Comparison of ENCODE assay signal across 1 cellular context in the genomic region with DNA sequence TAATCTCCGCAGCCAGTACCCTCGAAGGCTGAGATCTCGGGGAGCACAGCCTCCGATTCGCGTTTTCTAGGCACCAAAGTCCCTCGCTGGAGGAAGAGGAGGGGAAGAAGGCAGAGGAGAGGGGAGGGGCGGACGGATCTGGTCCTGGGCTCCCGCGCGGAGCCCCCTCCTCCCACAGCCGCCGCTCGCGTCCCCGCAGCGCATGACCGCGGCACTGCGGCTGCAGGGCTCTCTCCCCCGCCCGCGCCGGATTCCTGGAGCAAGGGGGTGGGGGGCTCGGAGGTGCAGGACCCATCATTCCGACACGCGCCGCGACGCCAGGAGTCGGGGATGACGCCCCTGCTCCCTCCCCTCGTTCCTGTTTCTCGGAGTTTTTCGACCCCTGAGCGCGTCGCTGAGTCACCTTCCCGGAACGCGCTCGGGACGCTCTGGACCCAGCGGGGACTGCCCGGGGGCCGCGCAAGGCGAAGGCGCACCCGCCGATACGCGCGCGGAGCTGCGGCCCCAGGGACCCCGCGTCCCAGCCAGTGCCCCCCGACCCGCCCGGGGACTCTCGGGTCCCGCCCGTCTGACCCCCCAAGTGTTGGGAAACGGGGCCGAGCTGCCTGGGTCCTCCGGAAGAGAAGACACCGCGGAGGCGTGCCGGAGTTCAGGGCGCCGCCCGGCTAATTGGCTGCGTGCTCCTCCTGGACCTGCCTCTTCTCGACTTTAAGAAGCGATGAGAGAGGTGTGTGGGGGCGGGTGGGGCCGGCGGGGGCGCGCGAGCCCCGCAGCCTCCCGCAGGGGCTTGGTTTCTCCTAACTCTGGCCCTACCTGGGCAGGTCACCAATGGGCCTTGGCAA.
TF ChIP-seq lines count a peak whose summit lies in the region.

No MANE protein-coding gene starts in this region.

TF ChIP-seq in HepG2, 621 proteins besides CTCF, POLR2A, EP300 and RAD21 (continued from another document and continues in another):
- TF ChIP-seq SETDB1 (CRISPR knock-in tag; IDR thresholded peaks at IDR 0.05; ENCODE audit: borderline replicate concordance) (no peak), HNRNPUL1 (IDR thresholded peaks at IDR 0.05; ENCODE audit: low read depth, low read length) (peak; percentile 36; the same call in 1 of the 2 replicates), ZNF101 (CRISPR knock-in tag; IDR thresholded peaks at IDR 0.05; ENCODE audit: borderline replicate concordance, low read depth) (0 out of 2 replicates have a peak, but pooled peaks have one; percentile 11), NR2F1 (CRISPR knock-in tag; IDR thresholded peaks at IDR 0.05) (no peak), ZNF772 (CRISPR knock-in tag; IDR thresholded peaks at IDR 0.05) (peak; percentile 16; the same call in 1 of the 2 replicates), LCORL (IDR thresholded peaks at IDR 0.05) (no peak), LCORL (CRISPR knock-in tag; IDR thresholded peaks at IDR 0.05) (peak; percentile 75; the same call in 1 of the 2 replicates), MIER3 (CRISPR knock-in tag; IDR thresholded peaks at IDR 0.05; ENCODE audit: borderline replicate concordance) (no peak; the same call in none of the 2 replicates), SALL1 (CRISPR knock-in tag; IDR thresholded peaks at IDR 0.05) (peak; percentile 78), POLR2AphosphoS5 (IDR thresholded peaks at IDR 0.05; ENCODE audit: low read depth, low read length) (peak; percentile 71), SUZ12 (IDR thresholded peaks at IDR 0.05; ENCODE audit: low read depth, low read length) (no peak), ZNF564 (CRISPR knock-in tag; IDR thresholded peaks at IDR 0.05) (peak; percentile 66; the same call in 1 of the 2 replicates), FOXP1 (IDR thresholded peaks at IDR 0.05) (no peak), FOXP1 (CRISPR knock-in tag; IDR thresholded peaks at IDR 0.05) (no peak), ATF2 (CRISPR knock-in tag; IDR thresholded peaks at IDR 0.05) (0 out of 2 replicates have a peak, but pooled peaks have one; percentile 19), ZNF883 (CRISPR knock-in tag; IDR thresholded peaks at IDR 0.05; ENCODE audit: not compliant biosample characterization) (peak; percentile 47), HNF4G (IDR thresholded peaks at IDR 0.05; ENCODE audit: borderline replicate concordance, low read depth, low read length) (no peak), HNF4G (CRISPR knock-in tag; IDR thresholded peaks at IDR 0.05; ENCODE audit: borderline replicate concordance, low read depth) (peak; percentile 2; the same call in 1 of the 2 replicates), GTF2F1 (IDR thresholded peaks at IDR 0.05; ENCODE audit: low read length) (no peak), CCDC6 (CRISPR knock-in tag; IDR thresholded peaks at IDR 0.05) (peak; percentile 95; the same call in 1 of the 2 replicates), ZNF235 (CRISPR knock-in tag; IDR thresholded peaks at IDR 0.05; ENCODE audit: borderline replicate concordance) (peak; percentile 34; the same call in 1 of the 2 replicates), HOXA3 (CRISPR knock-in tag; IDR thresholded peaks at IDR 0.05) (peak; percentile 74), ZNF354B (CRISPR knock-in tag; IDR thresholded peaks at IDR 0.05) (no peak), TAF1 (CRISPR knock-in tag; IDR thresholded peaks at IDR 0.05) (peak; percentile 69; the same call in 1 of the 2 replicates), GATAD1 (CRISPR knock-in tag; IDR thresholded peaks at IDR 0.05) (peak; percentile 26; the same call in 1 of the 2 replicates), ZKSCAN8 (CRISPR knock-in tag; IDR thresholded peaks at IDR 0.05; ENCODE audit: borderline replicate concordance) (peak; percentile 67; the same call in 1 of the 2 replicates), KMT2A (CRISPR knock-in tag; IDR thresholded peaks at IDR 0.05) (0 out of 2 replicates have a peak, but pooled peaks have one; percentile 56), ATF4 (CRISPR knock-in tag; IDR thresholded peaks at IDR 0.05) (peak in 1 of 2 experiments; percentile 61; a peak in 2 of 4 replicates), ZNF691 (CRISPR knock-in tag; IDR thresholded peaks at IDR 0.05; ENCODE audit: borderline replicate concordance, low read depth) (peak; percentile 86; the same call in 1 of the 2 replicates), AHR (CRISPR knock-in tag; IDR thresholded peaks at IDR 0.05) (peak; percentile 81; the same call in 1 of the 2 replicates), HOMEZ (CRISPR knock-in tag; IDR thresholded peaks at IDR 0.05; ENCODE audit: low read depth) (peak; percentile 10; the same call in 1 of the 2 replicates), SATB2 (CRISPR knock-in tag; IDR thresholded peaks at IDR 0.05) (0 out of 2 replicates have a peak, but pooled peaks have one; percentile 17), YY1 (IDR thresholded peaks at IDR 0.05; ENCODE audit: insufficient read depth, insufficient replicate concordance, low read depth, low read length) (peak; percentile 69), MZF1 (CRISPR knock-in tag; IDR thresholded peaks at IDR 0.05; ENCODE audit: borderline replicate concordance) (no peak)
- TF ChIP-seq, protein P1, sequence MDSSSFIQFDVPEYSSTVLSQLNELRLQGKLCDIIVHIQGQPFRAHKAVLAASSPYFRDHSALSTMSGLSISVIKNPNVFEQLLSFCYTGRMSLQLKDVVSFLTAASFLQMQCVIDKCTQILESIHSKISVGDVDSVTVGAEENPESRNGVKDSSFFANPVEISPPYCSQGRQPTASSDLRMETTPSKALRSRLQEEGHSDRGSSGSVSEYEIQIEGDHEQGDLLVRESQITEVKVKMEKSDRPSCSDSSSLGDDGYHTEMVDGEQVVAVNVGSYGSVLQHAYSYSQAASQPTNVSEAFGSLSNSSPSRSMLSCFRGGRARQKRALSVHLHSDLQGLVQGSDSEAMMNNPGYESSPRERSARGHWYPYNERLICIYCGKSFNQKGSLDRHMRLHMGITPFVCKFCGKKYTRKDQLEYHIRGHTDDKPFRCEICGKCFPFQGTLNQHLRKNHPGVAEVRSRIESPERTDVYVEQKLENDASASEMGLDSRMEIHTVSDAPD (CRISPR knock-in tag; IDR thresholded peaks at IDR 0.05): no peak
- TF ChIP-seq, protein P2, sequence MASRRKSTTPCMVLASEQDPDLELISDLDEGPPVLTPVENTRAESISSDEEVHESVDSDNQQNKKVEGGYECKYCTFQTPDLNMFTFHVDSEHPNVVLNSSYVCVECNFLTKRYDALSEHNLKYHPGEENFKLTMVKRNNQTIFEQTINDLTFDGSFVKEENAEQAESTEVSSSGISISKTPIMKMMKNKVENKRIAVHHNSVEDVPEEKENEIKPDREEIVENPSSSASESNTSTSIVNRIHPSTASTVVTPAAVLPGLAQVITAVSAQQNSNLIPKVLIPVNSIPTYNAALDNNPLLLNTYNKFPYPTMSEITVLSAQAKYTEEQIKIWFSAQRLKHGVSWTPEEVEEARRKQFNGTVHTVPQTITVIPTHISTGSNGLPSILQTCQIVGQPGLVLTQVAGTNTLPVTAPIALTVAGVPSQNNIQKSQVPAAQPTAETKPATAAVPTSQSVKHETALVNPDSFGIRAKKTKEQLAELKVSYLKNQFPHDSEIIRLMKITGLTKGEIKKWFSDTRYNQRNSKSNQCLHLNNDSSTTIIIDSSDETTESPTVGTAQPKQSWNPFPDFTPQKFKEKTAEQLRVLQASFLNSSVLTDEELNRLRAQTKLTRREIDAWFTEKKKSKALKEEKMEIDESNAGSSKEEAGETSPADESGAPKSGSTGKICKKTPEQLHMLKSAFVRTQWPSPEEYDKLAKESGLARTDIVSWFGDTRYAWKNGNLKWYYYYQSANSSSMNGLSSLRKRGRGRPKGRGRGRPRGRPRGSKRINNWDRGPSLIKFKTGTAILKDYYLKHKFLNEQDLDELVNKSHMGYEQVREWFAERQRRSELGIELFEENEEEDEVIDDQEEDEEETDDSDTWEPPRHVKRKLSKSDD (CRISPR knock-in tag; IDR thresholded peaks at IDR 0.05; ENCODE audit: low read depth): no peak; the same call in 1 of the 2 replicates
- TF ChIP-seq, protein P3, sequence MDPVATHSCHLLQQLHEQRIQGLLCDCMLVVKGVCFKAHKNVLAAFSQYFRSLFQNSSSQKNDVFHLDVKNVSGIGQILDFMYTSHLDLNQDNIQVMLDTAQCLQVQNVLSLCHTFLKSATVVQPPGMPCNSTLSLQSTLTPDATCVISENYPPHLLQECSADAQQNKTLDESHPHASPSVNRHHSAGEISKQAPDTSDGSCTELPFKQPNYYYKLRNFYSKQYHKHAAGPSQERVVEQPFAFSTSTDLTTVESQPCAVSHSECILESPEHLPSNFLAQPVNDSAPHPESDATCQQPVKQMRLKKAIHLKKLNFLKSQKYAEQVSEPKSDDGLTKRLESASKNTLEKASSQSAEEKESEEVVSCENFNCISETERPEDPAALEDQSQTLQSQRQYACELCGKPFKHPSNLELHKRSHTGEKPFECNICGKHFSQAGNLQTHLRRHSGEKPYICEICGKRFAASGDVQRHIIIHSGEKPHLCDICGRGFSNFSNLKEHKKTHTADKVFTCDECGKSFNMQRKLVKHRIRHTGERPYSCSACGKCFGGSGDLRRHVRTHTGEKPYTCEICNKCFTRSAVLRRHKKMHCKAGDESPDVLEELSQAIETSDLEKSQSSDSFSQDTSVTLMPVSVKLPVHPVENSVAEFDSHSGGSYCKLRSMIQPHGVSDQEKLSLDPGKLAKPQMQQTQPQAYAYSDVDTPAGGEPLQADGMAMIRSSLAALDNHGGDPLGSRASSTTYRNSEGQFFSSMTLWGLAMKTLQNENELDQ (CRISPR knock-in tag; IDR thresholded peaks at IDR 0.05; ENCODE audit: borderline replicate concordance): no peak
- TF ChIP-seq, protein P4, sequence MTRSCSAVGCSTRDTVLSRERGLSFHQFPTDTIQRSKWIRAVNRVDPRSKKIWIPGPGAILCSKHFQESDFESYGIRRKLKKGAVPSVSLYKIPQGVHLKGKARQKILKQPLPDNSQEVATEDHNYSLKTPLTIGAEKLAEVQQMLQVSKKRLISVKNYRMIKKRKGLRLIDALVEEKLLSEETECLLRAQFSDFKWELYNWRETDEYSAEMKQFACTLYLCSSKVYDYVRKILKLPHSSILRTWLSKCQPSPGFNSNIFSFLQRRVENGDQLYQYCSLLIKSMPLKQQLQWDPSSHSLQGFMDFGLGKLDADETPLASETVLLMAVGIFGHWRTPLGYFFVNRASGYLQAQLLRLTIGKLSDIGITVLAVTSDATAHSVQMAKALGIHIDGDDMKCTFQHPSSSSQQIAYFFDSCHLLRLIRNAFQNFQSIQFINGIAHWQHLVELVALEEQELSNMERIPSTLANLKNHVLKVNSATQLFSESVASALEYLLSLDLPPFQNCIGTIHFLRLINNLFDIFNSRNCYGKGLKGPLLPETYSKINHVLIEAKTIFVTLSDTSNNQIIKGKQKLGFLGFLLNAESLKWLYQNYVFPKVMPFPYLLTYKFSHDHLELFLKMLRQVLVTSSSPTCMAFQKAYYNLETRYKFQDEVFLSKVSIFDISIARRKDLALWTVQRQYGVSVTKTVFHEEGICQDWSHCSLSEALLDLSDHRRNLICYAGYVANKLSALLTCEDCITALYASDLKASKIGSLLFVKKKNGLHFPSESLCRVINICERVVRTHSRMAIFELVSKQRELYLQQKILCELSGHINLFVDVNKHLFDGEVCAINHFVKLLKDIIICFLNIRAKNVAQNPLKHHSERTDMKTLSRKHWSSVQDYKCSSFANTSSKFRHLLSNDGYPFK (CRISPR knock-in tag; IDR thresholded peaks at IDR 0.05; ENCODE audit: borderline replicate concordance): no peak
- TF ChIP-seq, protein P5, sequence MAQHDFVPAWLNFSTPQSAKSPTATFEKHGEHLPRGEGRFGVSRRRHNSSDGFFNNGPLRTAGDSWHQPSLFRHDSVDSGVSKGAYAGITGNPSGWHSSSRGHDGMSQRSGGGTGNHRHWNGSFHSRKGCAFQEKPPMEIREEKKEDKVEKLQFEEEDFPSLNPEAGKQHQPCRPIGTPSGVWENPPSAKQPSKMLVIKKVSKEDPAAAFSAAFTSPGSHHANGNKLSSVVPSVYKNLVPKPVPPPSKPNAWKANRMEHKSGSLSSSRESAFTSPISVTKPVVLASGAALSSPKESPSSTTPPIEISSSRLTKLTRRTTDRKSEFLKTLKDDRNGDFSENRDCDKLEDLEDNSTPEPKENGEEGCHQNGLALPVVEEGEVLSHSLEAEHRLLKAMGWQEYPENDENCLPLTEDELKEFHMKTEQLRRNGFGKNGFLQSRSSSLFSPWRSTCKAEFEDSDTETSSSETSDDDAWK (CRISPR knock-in tag; IDR thresholded peaks at IDR 0.05): no peak
- TF ChIP-seq, protein P6, sequence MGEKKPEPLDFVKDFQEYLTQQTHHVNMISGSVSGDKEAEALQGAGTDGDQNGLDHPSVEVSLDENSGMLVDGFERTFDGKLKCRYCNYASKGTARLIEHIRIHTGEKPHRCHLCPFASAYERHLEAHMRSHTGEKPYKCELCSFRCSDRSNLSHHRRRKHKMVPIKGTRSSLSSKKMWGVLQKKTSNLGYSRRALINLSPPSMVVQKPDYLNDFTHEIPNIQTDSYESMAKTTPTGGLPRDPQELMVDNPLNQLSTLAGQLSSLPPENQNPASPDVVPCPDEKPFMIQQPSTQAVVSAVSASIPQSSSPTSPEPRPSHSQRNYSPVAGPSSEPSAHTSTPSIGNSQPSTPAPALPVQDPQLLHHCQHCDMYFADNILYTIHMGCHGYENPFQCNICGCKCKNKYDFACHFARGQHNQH (CRISPR knock-in tag; IDR thresholded peaks at IDR 0.05): peak; percentile 78
